27 cellular contexts compared by ENCODE assay signal in genomic region chr5:140590861-140591260, GRCh38. TPM values are rescaled to one million over a fixed set of nuclear protein-coding genes. Genes with fewer than 3 reads are reported as not detected.
DNase-seq lines count a peak whose midpoint lies in the region; TF ChIP-seq lines count a peak whose summit lies in the region.
"Had no signal": no experiment of that assay in that cellular context is flagged by ENCODE, and none has a peak within 500 bp of the region (broad histone marks: within the 10 kb centered on the region; RNA-seq: fewer than 3 reads in every experiment).

No MANE protein-coding gene starts in this region.

- no peaks in the 10 kb centered on the region for H3K36me3 ChIP-seq in breast epithelium
- H3K36me3 ChIP-seq in left ventricle myocardium inferior, result no peaks in the 10 kb centered on the region
- H3K36me3 ChIP-seq: BE2C, SJSA1 had no signal

- no peaks in the 10 kb centered on the region for H3K9me3 Mint-ChIP-seq in MCF 10A (ENCODE audit: unreplicated experiment)

- peaks cover 0 to 15% of the 10 kb centered on the region in 2 donors for H3K4me1 ChIP-seq in breast epithelium
- H3K4me1 ChIP-seq in mononuclear cell (ENCODE audit: insufficient read depth, low read length), result peaks cover 58% of the 10 kb centered on the region
- peaks cover 23% of the 10 kb centered on the region for H3K4me1 ChIP-seq in left ventricle myocardium inferior
- H3K4me1 ChIP-seq: BE2C had no signal

- no peaks in the 10 kb centered on the region for H3K9me3 ChIP-seq in breast epithelium
- no peaks in the 10 kb centered on the region for H3K9me3 ChIP-seq in mononuclear cell (ENCODE audit: low read depth, low read length)
- H3K9me3 ChIP-seq in left ventricle myocardium inferior (replicated peaks), result no peaks in the 10 kb centered on the region
- H3K9me3 ChIP-seq: BE2C, SJSA1 had no signal

- no peak overlapping the region for H3K4me3 Mint-ChIP-seq in MCF 10A (ENCODE audit: unreplicated experiment)
- H3K4me3 Mint-ChIP-seq: CD4-positive, CD25-positive, alpha-beta regulatory T cell had no signal

- DNase-seq in MCF 10A (ENCODE audit: unreplicated experiment) (peak; percentile 66), breast epithelium (ENCODE audit: low spot score in 2 of 2) (no peak), epithelial cell of prostate (ENCODE audit: low read depth, low spot score) (no peak), left ventricle myocardium inferior (no peak), OCI-M1 (lab: John Stamatoyannopoulos, UW) (no peak), DMS79 treated with DMSO at 0.1 percent for 48 hours (lab: John Stamatoyannopoulos, UW) (no peak)
- DNase-seq in activated CD8-positive, alpha-beta memory T cell treated with anti-CD3 and anti-CD28 coated beads, Interleukin-2, amount 50 U/mL, for 4 hours, result no peak
- DNase-seq: BE2C; CD4-positive, CD25-positive, alpha-beta regulatory T cell; Kasumi-1; MV-4-11; NCI-H1105; NCI-H1436 treated with DMSO at 0.1 percent for 48 hours; NCI-H1930; NCI-H446 treated with DMSO at 0.1 percent for 48 hours; NCI-H526; NCI-H82; NK-92 treated with Interleukin-12 subunit alpha and Interleukin-12 subunit beta, amount 100 ng/mL, for 24 hours; Right ventricle myocardium superior; RPMI8226 had no signal

- no peak overlapping the region for H3K4me3 ChIP-seq in breast epithelium
- H3K4me3 ChIP-seq in mononuclear cell (ENCODE audit: low read length), result peak overlapping the region; percentile 35
- no peak overlapping the region for H3K4me3 ChIP-seq in left ventricle myocardium inferior
- H3K4me3 ChIP-seq: SJSA1 had no signal

- no peaks in the 10 kb centered on the region for H3K36me3 Mint-ChIP-seq in MCF 10A (ENCODE audit: insufficient read depth, unreplicated experiment)
- H3K36me3 Mint-ChIP-seq: CD4-positive, CD25-positive, alpha-beta regulatory T cell had no signal

- CTCF ChIA-PET in MCF 10A (lab: Yijun Ruan, JAX), result interaction anchor here (0.7 to 2.0 kb wide), 3 partner anchors 10 to 43 kb away, joined by 3 to 8 read pairs (median 4); partner anchors contain the start of gene CD14

- TF ChIP-seq CTCF in MCF 10A (IDR thresholded peaks at IDR 0.05; ENCODE audit: unreplicated experiment) (no peak), breast epithelium (IDR thresholded peaks at IDR 0.05) (no peak), left ventricle myocardium inferior (IDR thresholded peaks at IDR 0.05; ENCODE audit: borderline replicate concordance) (no peak)

- H3K27ac ChIP-seq in breast epithelium (no peak overlapping the region), epithelial cell of prostate (peak overlapping the region; percentile 5), left ventricle myocardium inferior (replicated peaks) (no peak overlapping the region)
- H3K27ac ChIP-seq: 22Rv1, SJSA1 had no signal

- H3K27me3 ChIP-seq in breast epithelium (no peaks in the 10 kb centered on the region), mononuclear cell (ENCODE audit: insufficient read depth, low read length) (no peaks in the 10 kb centered on the region), left ventricle myocardium inferior (ENCODE audit: low read depth) (no peaks in the 10 kb centered on the region)
- H3K27me3 ChIP-seq: BE2C, SJSA1 had no signal

- intact Hi-C loops in MCF 10A (cut with micrococcal nuclease) (no loop called here), breast epithelium (cut with DNase I; ENCODE audit: low total_unique reads) (no loop called here), left ventricle myocardium inferior (cut with micrococcal nuclease) (no loop called here)

- peak overlapping the region; percentile 51 for H3K27ac Mint-ChIP-seq in MCF 10A (ENCODE audit: low read depth, unreplicated experiment)

- POLR2A ChIA-PET in MCF 10A (lab: Yijun Ruan, JAX), result interaction anchor here (1.5 to 4.3 kb wide), 3 partner anchors 26 to 57 kb away, joined by 3 to 19 read pairs (median 5); partner anchors contain the start of genes APBB3, IK, NDUFA2 and SLC35A4

- peaks cover 18% of the 10 kb centered on the region for H3K4me1 Mint-ChIP-seq in MCF 10A (ENCODE audit: insufficient read depth, unreplicated experiment)
- H3K4me1 Mint-ChIP-seq: CD4-positive, CD25-positive, alpha-beta regulatory T cell had no signal

- TF ChIP-seq POLR2A in breast epithelium (IDR thresholded peaks at IDR 0.05), result no peak

- no TSS peak for BruUV-seq in MCF 10A (replicated peaks; lab: Mats Ljungman, UMichigan)

- H3K27me3 Mint-ChIP-seq in MCF 10A (ENCODE audit: insufficient read depth, unreplicated experiment), result no peaks in the 10 kb centered on the region

RNA-seq across cellular contexts. Expression of gene SLC35A4, which starts 26.2 kb away (rescaled TPM):
- 84.0 and 119 TPM in 2 replicates for total RNA-seq in MCF 10A (2022)
- total RNA-seq in breast epithelium, result 10 to 100 TPM; 20.3 to 30.4 (median 27.0) TPM
- 13.1 TPM for total RNA-seq in mononuclear cell
- total RNA-seq in left ventricle myocardium inferior, result 73.1 TPM

RNA-seq across cellular contexts. Expression of gene APBB3, which starts 26.5 kb away (rescaled TPM):
- 22.7 and 28.1 TPM in 2 replicates for total RNA-seq in MCF 10A (2022)
- 10 to 100 TPM; 22.2 to 39.8 (median 35.7) TPM for total RNA-seq in breast epithelium
- total RNA-seq in mononuclear cell, result 24.2 TPM
- total RNA-seq in left ventricle myocardium inferior, result 12.1 TPM

RNA-seq across cellular contexts. Expression of gene SRA1, which starts 33.6 kb away (rescaled TPM):
- total RNA-seq in MCF 10A (2022) (105 and 107 TPM in 2 replicates), breast epithelium (10 to 100 TPM; 13.6 to 28.4 (median 24.9) TPM), mononuclear cell (21.2 TPM), left ventricle myocardium inferior (28.6 TPM)

RNA-seq across cellular contexts. Expression of gene CD14, which starts 42.1 kb away (rescaled TPM):
- total RNA-seq in MCF 10A (2022) (0.79 and 2.2 TPM in 2 replicates), breast epithelium (100 to 1,000 TPM in 1 of 3 donors, 10 to 100 TPM in 2; 46.9 to 119 (median 65.7) TPM), mononuclear cell (138 TPM), left ventricle myocardium inferior (26.2 TPM)
- total RNA-seq: CD4-positive, CD25-positive, alpha-beta regulatory T cell; G401; H4 had no signal

RNA-seq across cellular contexts. Expression of gene EIF4EBP3, which starts 43.4 kb away (rescaled TPM):
- total RNA-seq in MCF 10A (2022) (25.3 and 35.3 TPM in 2 replicates), breast epithelium (10 to 100 TPM; 18.0 to 38.1 (median 24.9) TPM), mononuclear cell (4.0 TPM), left ventricle myocardium inferior (13.1 TPM)
- total RNA-seq: Daoy, H4, M059J had no signal
